Comparison of ENCODE assay signal across 13 cellular contexts in the genomic region with DNA sequence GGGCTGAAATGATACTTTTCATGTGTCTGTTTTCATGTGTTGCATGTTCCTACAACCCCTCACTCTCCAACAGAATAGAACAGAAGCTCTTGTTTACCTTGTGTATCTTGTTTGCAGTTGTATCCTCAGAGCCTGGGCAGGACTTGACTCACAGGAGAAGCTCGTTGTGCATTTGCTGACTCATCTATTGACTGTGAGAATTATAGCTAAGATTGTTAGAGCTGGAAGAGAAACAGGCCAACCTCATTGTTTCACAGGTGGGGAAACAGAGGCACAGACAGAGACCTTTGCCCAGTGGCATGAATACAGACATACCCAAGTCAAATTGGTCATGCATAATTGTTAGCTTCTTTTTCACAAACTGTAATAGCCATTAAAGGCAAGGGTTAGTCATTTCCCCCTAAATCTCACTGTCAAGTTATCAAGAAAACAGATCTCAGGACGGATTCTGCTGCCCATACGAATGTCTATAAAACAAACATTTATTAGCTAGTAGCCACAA. TPM values are rescaled to one million over a fixed set of nuclear protein-coding genes. Genes with fewer than 3 reads are reported as not detected.
DNase-seq lines count a peak whose midpoint lies in the region; ATAC-seq and TF ChIP-seq lines count a peak whose summit lies in the region.
"Had no signal": no experiment of that assay in that cellular context is flagged by ENCODE, and none has a peak within 500 bp of the region (broad histone marks: within the 10 kb centered on the region; RNA-seq: fewer than 3 reads in every experiment).

No MANE protein-coding gene starts in this region.

- ATAC-seq in left colon, result peak; percentile 20
- ATAC-seq in HG03045 (IDR thresholded peaks at IDR 0.05; ENCODE audit: unreplicated experiment), result no peak
- ATAC-seq in upper lobe of left lung (ENCODE audit: low FRiP score in 2 of 2), result no peak

- H3K27ac ChIP-seq in brain microvascular endothelial cell, result peak overlapping the region; percentile 19
- peak overlapping the region in 2 of 4 donors; percentile 26 to 35 for H3K27ac ChIP-seq in upper lobe of left lung

- H3K36me3 ChIP-seq in brain microvascular endothelial cell (replicated peaks) (no peaks in the 10 kb centered on the region), upper lobe of left lung (no peaks in the 10 kb centered on the region), BE2C (no peaks in the 10 kb centered on the region)
- H3K36me3 ChIP-seq: spleen had no signal

- intact Hi-C loops in left colon (cut with DNase I, micrococcal nuclease), result no loop called here

- H3K27me3 ChIP-seq in brain microvascular endothelial cell (replicated peaks), result no peaks in the 10 kb centered on the region
- no peaks in the 10 kb centered on the region for H3K27me3 ChIP-seq in upper lobe of left lung
- no peaks in the 10 kb centered on the region for H3K27me3 ChIP-seq in BE2C

- 31 to 38% methylated on average over 3 of the region's 3 CpGs for whole genome bisulfite sequencing in upper lobe of left lung, 2 donors

- H3K4me3 ChIP-seq in brain microvascular endothelial cell (ENCODE audit: low read depth, low read length) (no peak overlapping the region), upper lobe of left lung (no peak overlapping the region), BE2C (ENCODE audit: low read depth, low read length) (no peak overlapping the region)
- H3K4me3 ChIP-seq: spleen had no signal

- no peak for TF ChIP-seq EP300 in upper lobe of left lung (IDR thresholded peaks at IDR 0.05)

- DNase-seq in A172 (ENCODE audit: low spot score), result peak; percentile 79
- DNase-seq in HT-29 (ENCODE audit: low spot score), result peak; percentile 82
- DNase-seq in brain microvascular endothelial cell, result peak; percentile 88
- DNase-seq in left colon, result no peak
- DNase-seq in upper lobe of left lung, result no peak
- DNase-seq in BE2C, result no peak
- DNase-seq in NCI-H146 treated with DMSO at 0.1 percent for 48 hours (lab: John Stamatoyannopoulos, UW; ENCODE audit: unreplicated experiment), result no peak
- DNase-seq: activated CD4-positive, CD25-positive, alpha-beta regulatory T cell; GOT3; NCI-H748 treated with DMSO at 0.1 percent for 48 hours; spleen had no signal

- in situ Hi-C loops in brain microvascular endothelial cell (cut with HindIII; ENCODE audit: low pct_ligation_motif_present, low sequenced_read_pairs), result no loop called here

- no peaks in the 10 kb centered on the region for H3K9me3 ChIP-seq in upper lobe of left lung
- H3K9me3 ChIP-seq in BE2C, result no peaks in the 10 kb centered on the region
- H3K9me3 ChIP-seq: spleen had no signal

- no peak for TF ChIP-seq CTCF in brain microvascular endothelial cell (IDR thresholded peaks at IDR 0.05; ENCODE audit: low read depth, low read length, missing control alignments)
- TF ChIP-seq CTCF in upper lobe of left lung (IDR thresholded peaks at IDR 0.05), result no peak
- TF ChIP-seq CTCF in BE2C (IDR thresholded peaks at IDR 0.05; ENCODE audit: low read depth, low read length), result no peak

- no peak for TF ChIP-seq POLR2A in upper lobe of left lung (IDR thresholded peaks at IDR 0.05)

- H3K4me1 ChIP-seq in upper lobe of left lung (peaks cover 27 to 35% (median 32%) of the 10 kb centered on the region in 4 donors), BE2C (peaks cover 2% of the 10 kb centered on the region; the same call in 1 of the 2 replicates)

RNA-seq across cellular contexts. Expression of gene TSPAN15, which starts 4.6 kb away (rescaled TPM):
- total RNA-seq in A172 (2014; rRNA removed; shearing (Covaris generic)), result 13.6 and 18.7 TPM in 2 replicates
- total RNA-seq in HT-29 (2014; rRNA removed; shearing (Covaris generic)), result 103 and 115 TPM in 2 replicates
- total RNA-seq in left colon, result 100 to 1,000 TPM; 142 to 145 TPM
- total RNA-seq in upper lobe of left lung, result 10 to 100 TPM; 19.9 to 69.5 (median 63.0) TPM
- 69.9 TPM for polyA plus RNA-seq in BE2C (2012; ENCODE audit: insufficient read depth, insufficient read length, low read depth)

RNA-seq across cellular contexts. Expression of gene TACR2, which starts 30.0 kb away (rescaled TPM):
- total RNA-seq in A172 (2014; rRNA removed; shearing (Covaris generic)), result not detected in 2 replicates
- total RNA-seq in HT-29 (2014; rRNA removed; shearing (Covaris generic)), result 1.9 and 2.2 TPM in 2 replicates
- total RNA-seq in left colon (10 to 100 TPM in 1 of 2 donors, under 1 TPM in 1; 0.61 to 26.8 TPM), upper lobe of left lung (1 to 10 TPM in 2 of 6 donors, under 1 TPM in 1, not detected in 3; 0.94 to 1.4 (median 1.2) TPM)
- 0.56 TPM for polyA plus RNA-seq in BE2C (2012; ENCODE audit: insufficient read depth, insufficient read length, low read depth)
- total RNA-seq: B cell had no signal

Comparison
In these comparisons a context has a peak if more than half of its experiments do, and no peak if none do; other contexts are left out.
1. DNase-seq: peak in A172 (single experiment), HT-29 (single experiment) and brain microvascular endothelial cell (single experiment); none in left colon (0 of 2), upper lobe of left lung (0 of 2), BE2C (single experiment) and NCI-H146 treated with DMSO at 0.1 percent for 48 hours (single experiment).